In the genomic region with DNA sequence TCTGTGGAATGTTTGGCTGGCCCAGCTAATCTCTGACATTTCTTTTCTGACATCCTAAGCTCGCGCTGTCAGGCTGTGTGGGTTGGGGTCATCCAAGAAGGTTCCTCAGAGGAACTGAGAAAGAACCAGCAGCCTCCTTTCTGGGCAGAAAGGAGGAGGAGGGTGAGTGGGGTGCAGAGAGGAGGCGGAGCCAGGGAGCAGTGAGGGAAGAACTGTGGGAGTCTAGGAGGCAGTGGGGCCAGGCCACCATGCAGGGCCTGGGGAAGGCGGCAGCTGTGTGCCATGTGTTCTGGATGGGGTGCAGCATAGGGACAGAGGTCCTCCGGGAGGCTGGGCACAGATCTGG, we compare ENCODE assay signal across 9 cellular contexts. TPM values are rescaled to one million over a fixed set of nuclear protein-coding genes. Genes with fewer than 3 reads are reported as not detected.
DNase-seq lines count a peak whose midpoint lies in the region; ATAC-seq, FAIRE-seq and TF ChIP-seq lines count a peak whose summit lies in the region.
"Had no signal": no experiment of that assay in that cellular context is flagged by ENCODE, and none has a peak within 500 bp of the region (broad histone marks: within the 10 kb centered on the region; RNA-seq: fewer than 3 reads in every experiment).

No MANE protein-coding gene starts in this region.

- H4K20me1 ChIP-seq in HepG2 (ENCODE audit: insufficient read depth, low read length), result peaks cover 19% of the 10 kb centered on the region
- peaks cover 54% of the 10 kb centered on the region for H4K20me1 ChIP-seq in Loucy (ENCODE audit: insufficient read depth, low read length, poor library complexity, severe bottlenecking)

- H3K4me1 ChIP-seq in right lobe of liver, result peaks cover 0 to 9% (median 0%) of the 10 kb centered on the region in 4 donors
- H3K4me1 ChIP-seq in HepG2 (ENCODE audit: insufficient read depth, low read length), result peaks cover 94% of the 10 kb centered on the region
- H3K4me1 ChIP-seq in Loucy (ENCODE audit: insufficient read depth, low read length, poor library complexity, severe bottlenecking), result peaks cover 47% of the 10 kb centered on the region
- H3K4me1 ChIP-seq in tibial nerve, result peaks cover 0 to 98% (median 53%) of the 10 kb centered on the region in 4 donors

- H3K4me3 ChIP-seq in right lobe of liver (no peak overlapping the region), HepG2 (replicated peaks in 1 of 3; ENCODE audit: insufficient read depth in 1 of 3, low read depth in 2 of 3, low read length in 3 of 3) (no peak overlapping the region), Loucy (ENCODE audit: low read length, poor library complexity, severe bottlenecking) (peak overlapping the region; percentile 83), tibial nerve (peak overlapping the region in 2 of 4 donors; percentile 4 to 31)

- intact Hi-C loops in right lobe of liver (cut with DNase I), result no loop called here
- intact Hi-C loops in HepG2 (cut with micrococcal nuclease; ENCODE audit: unreplicated experiment), result no loop called here

- H3K27me3 ChIP-seq in right lobe of liver (peaks cover 0 to 5% of the 10 kb centered on the region in 2 donors), HepG2 (ENCODE audit: control insufficient read depth in 1 of 2, insufficient read depth in 2 of 2, low read length in 2 of 2) (no peaks in the 10 kb centered on the region), Loucy (ENCODE audit: insufficient read depth, low read length, poor library complexity, severe bottlenecking) (no peaks in the 10 kb centered on the region), tibial nerve (peaks cover 0 to 5% of the 10 kb centered on the region in 2 donors)

- no peak for FAIRE-seq in HepG2 (lab: Jason Lieb, UNC)

- H3K9me2 ChIP-seq in Loucy (replicated peaks; ENCODE audit: low read depth, low read length), result no peaks in the 10 kb centered on the region

- 72% methylated on average over 5 of the region's 5 CpGs for WGBS in right lobe of liver (ENCODE audit: insufficient coverage, low coverage, low lambda C conversion rate, missing lambda C conversion rate)
- 96% methylated on average over 5 of the region's 5 CpGs for WGBS in HepG2 (ENCODE audit: low lambda C conversion rate)
- 30 to 47% methylated on average over 5 of the region's 5 CpGs for WGBS in tibial nerve, 2 donors

- H3K4me2 ChIP-seq in HepG2 (ENCODE audit: low read depth, low read length), result no peak overlapping the region
- peak overlapping the region; percentile 79 for H3K4me2 ChIP-seq in Loucy (ENCODE audit: low read depth, low read length, poor library complexity, severe bottlenecking)

- ATAC-seq in right lobe of liver, result peak in 3 of 4 donors; percentile 19 to 47 (median 43)
- no peak for ATAC-seq in HepG2
- ATAC-seq in GM21515 (IDR thresholded peaks at IDR 0.05; ENCODE audit: unreplicated experiment), result no peak

- no peaks in the 10 kb centered on the region for H3K36me3 ChIP-seq in right lobe of liver
- H3K36me3 ChIP-seq in HepG2 (replicated peaks in 1 of 2; ENCODE audit: control insufficient read depth in 1 of 2, insufficient read depth in 2 of 2, low read length in 2 of 2), result peaks cover 0 to 1% of the 10 kb centered on the region in 2 experiments; a peak in 3 of 5 replicates
- no peaks in the 10 kb centered on the region for H3K36me3 ChIP-seq in Loucy (ENCODE audit: insufficient read depth, low read length)
- H3K36me3 ChIP-seq in tibial nerve, result no peaks in the 10 kb centered on the region

- no peaks in the 10 kb centered on the region for H3F3A ChIP-seq in Loucy (ENCODE audit: low read depth)

- in situ Hi-C loops in HepG2 (cut with HindIII; ENCODE audit: extremely low pct_ligation_motif_present, low pct_unique_long_range_greater_than_20kb), result no loop called here

- no peak for TF ChIP-seq POLR2A in right lobe of liver (IDR thresholded peaks at IDR 0.05)
- no peak for TF ChIP-seq POLR2A in HepG2 (IDR thresholded peaks at IDR 0.05; ENCODE audit: insufficient read depth in 1 of 2, low read depth in 2 of 2, low read length in 2 of 2)
- TF ChIP-seq POLR2A in tibial nerve (IDR thresholded peaks at IDR 0.05), result no peak

- H3K27ac ChIP-seq in right lobe of liver (no peak overlapping the region), HepG2 (ENCODE audit: extremely low read length, insufficient read depth, low read length) (no peak overlapping the region), tibial nerve (peak overlapping the region; percentile 46 to 91 (median 88))

- no peaks in the 10 kb centered on the region for H3K9me3 ChIP-seq in right lobe of liver
- no peaks in the 10 kb centered on the region for H3K9me3 ChIP-seq in HepG2 (ENCODE audit: low read length)
- H3K9me3 ChIP-seq in Loucy (ENCODE audit: insufficient read depth, low read depth, low read length), result no peaks in the 10 kb centered on the region
- no peaks in the 10 kb centered on the region for H3K9me3 ChIP-seq in tibial nerve

- DNase-seq in right lobe of liver (no peak), HepG2 (ENCODE audit: low spot score) (no peak), cerebellum (ENCODE audit: low spot score) (peak; percentile 25), tibial nerve (ENCODE audit: low spot score in 2 of 2) (no peak), HPDE6-E6E7 (ENCODE audit: extremely low spot score) (no peak), D341Med (ENCODE audit: low spot score) (no peak)
- DNase-seq: immature natural killer cell had no signal

- no peak for TF ChIP-seq RAD21 in HepG2 (CRISPR knock-in tag; IDR thresholded peaks at IDR 0.05)

- no TSS peak for BruUV-seq in HepG2 (replicated peaks; lab: Mats Ljungman, UMichigan)

- H3K79me2 ChIP-seq in HepG2 (ENCODE audit: insufficient read depth, low read length) (peaks cover 66% of the 10 kb centered on the region), Loucy (ENCODE audit: insufficient read depth, low read length) (peaks cover 100% of the 10 kb centered on the region)

- CTCF ChIA-PET in HepG2 (lab: Yijun Ruan, JAX; ENCODE audit: low intra/inter-chr PET ratio, low total read pairs), result no interaction called here

- POLR2A ChIA-PET in HepG2 (lab: Yijun Ruan, JAX), result interaction anchor here (1.4 to 9.8 kb wide), 3 partner anchors 16 to 33 kb away, joined by 3 to 140 read pairs (median 4); a partner anchor contains a TSS

- H2AFZ ChIP-seq in HepG2 (ENCODE audit: low read length) (no peak overlapping the region), Loucy (ENCODE audit: low read length) (no peak overlapping the region)

- TF ChIP-seq CTCF in right lobe of liver (IDR thresholded peaks at IDR 0.05) (no peak), HepG2 (CRISPR knock-in tag; IDR thresholded peaks at IDR 0.05) (no peak), Loucy (conservative IDR thresholded peaks at IDR 0.05; ENCODE audit: low read length) (no peak), tibial nerve (IDR thresholded peaks at IDR 0.05) (no peak)

- H3K9ac ChIP-seq in HepG2 (ENCODE audit: insufficient read depth, low read depth, low read length) (no peak overlapping the region), Loucy (ENCODE audit: low read depth, low read length, poor library complexity, severe bottlenecking) (peak overlapping the region; percentile 48)

- TF ChIP-seq EP300 in HepG2 (IDR thresholded peaks at IDR 0.05; ENCODE audit: low read depth in 2 of 2, low read length in 2 of 2), result no peak
- no peak for TF ChIP-seq EP300 in HepG2 (CRISPR knock-in tag; IDR thresholded peaks at IDR 0.05; ENCODE audit: borderline replicate concordance)
- TF ChIP-seq EP300 in tibial nerve (IDR thresholded peaks at IDR 0.05), result no peak

RNA-seq across cellular contexts. Expression of a gene that starts 5.3 kb away (rescaled TPM):
- total RNA-seq in right lobe of liver (1 to 10 TPM in 3 of 6 experiments, under 1 TPM in 3; 0.42 to 2.4 (median 1.1) TPM), HepG2 (2016; rRNA removed; fragmentation: Illumina TruSeq; extraction: Trizol) (7.1 and 15.8 TPM in 2 replicates), cerebellum (18.1 TPM), tibial nerve (10 to 100 TPM; 31.8 to 35.6 (median 33.8) TPM)
- 6.7 and 6.9 TPM in 2 replicates for total RNA-seq in HepG2 (2016; cell fraction: cytosol; rRNA removed; fragmentation: Illumina TruSeq; extraction: Trizol; ENCODE audit: low read depth)
- 5.8 and 16.8 TPM in 2 replicates for total RNA-seq in HepG2 (2016; cell fraction: insoluble cytoplasmic fraction; rRNA removed; fragmentation: Illumina TruSeq; extraction: Trizol)
- 6.1 and 7.5 TPM in 2 replicates for total RNA-seq in HepG2 (2016; cell fraction: membrane; rRNA removed; fragmentation: Illumina TruSeq; extraction: Trizol)
- 18.1 and 21.2 TPM in 2 replicates for total RNA-seq in HepG2 (2016; cell fraction: nucleus; rRNA removed; fragmentation: Illumina TruSeq; extraction: Trizol)
- 9.0 and 11.3 TPM in 2 replicates for polyA plus RNA-seq in HepG2 (2011; rRNA removed)
- 9.5 and 11.5 TPM in 2 replicates for polyA plus RNA-seq in HepG2 (2011; cell fraction: cytosol; rRNA removed)
- 27.8 and 40.2 TPM in 2 replicates for polyA plus RNA-seq in HepG2 (2011; cell fraction: nucleus; rRNA removed)
- polyA plus RNA-seq in HepG2 (2012), result 6.1 and 9.1 TPM in 2 replicates
- polyA plus RNA-seq in HepG2 (2016; cell fraction: cytosol; fragmentation: Illumina TruSeq; extraction: Trizol; ENCODE audit: low read depth), result 0.77 and 0.90 TPM in 2 replicates
- polyA plus RNA-seq in HepG2 (2016; cell fraction: insoluble cytoplasmic fraction; fragmentation: Illumina TruSeq; extraction: Trizol; ENCODE audit: low read depth), result 3.7 and 5.2 TPM in 2 replicates
- 2.0 and 2.2 TPM in 2 replicates for polyA plus RNA-seq in HepG2 (2016; cell fraction: membrane; fragmentation: Illumina TruSeq; extraction: Trizol; ENCODE audit: low read depth)
- polyA plus RNA-seq in HepG2 (2016; cell fraction: nucleus; fragmentation: Illumina TruSeq; extraction: Trizol; ENCODE audit: insufficient read depth, low read depth), result 40.2 and 42.1 TPM in 2 replicates
- 1.2 and 27.6 TPM in 2 replicates for polyA minus RNA-seq in HepG2 (2011; rRNA and poly(A)+ RNA removed; ENCODE audit: low replicate concordance)
- 8.8 and 9.2 TPM in 2 replicates for polyA minus RNA-seq in HepG2 (2011; cell fraction: cytosol; rRNA and poly(A)+ RNA removed)
- 13.6 and 14.7 TPM in 2 replicates for polyA minus RNA-seq in HepG2 (2011; cell fraction: nucleus; rRNA and poly(A)+ RNA removed)

RNA-seq across cellular contexts. Expression of a gene that starts 32.5 kb away (rescaled TPM):
- total RNA-seq in right lobe of liver (10 to 100 TPM; 14.8 to 38.0 (median 17.3) TPM), HepG2 (2016; rRNA removed; fragmentation: Illumina TruSeq; extraction: Trizol) (55.0 and 63.2 TPM in 2 replicates), cerebellum (18.8 TPM), tibial nerve (10 to 100 TPM; 27.3 to 66.0 (median 40.4) TPM)
- total RNA-seq in HepG2 (2016; cell fraction: cytosol; rRNA removed; fragmentation: Illumina TruSeq; extraction: Trizol; ENCODE audit: low read depth), result 40.0 and 66.0 TPM in 2 replicates
- total RNA-seq in HepG2 (2016; cell fraction: insoluble cytoplasmic fraction; rRNA removed; fragmentation: Illumina TruSeq; extraction: Trizol), result 52.3 and 63.7 TPM in 2 replicates
- total RNA-seq in HepG2 (2016; cell fraction: membrane; rRNA removed; fragmentation: Illumina TruSeq; extraction: Trizol), result 56.6 and 72.2 TPM in 2 replicates
- total RNA-seq in HepG2 (2016; cell fraction: nucleus; rRNA removed; fragmentation: Illumina TruSeq; extraction: Trizol), result 14.7 and 21.3 TPM in 2 replicates
- polyA plus RNA-seq in HepG2 (2011; rRNA removed), result 63.5 and 65.3 TPM in 2 replicates
- polyA plus RNA-seq in HepG2 (2011; cell fraction: cytosol; rRNA removed), result 57.8 and 86.0 TPM in 2 replicates
- polyA plus RNA-seq in HepG2 (2011; cell fraction: nucleus; rRNA removed), result 25.5 and 27.0 TPM in 2 replicates
- polyA plus RNA-seq in HepG2 (2012), result 38.1 and 49.1 TPM in 2 replicates
- 60.3 and 88.5 TPM in 2 replicates for polyA plus RNA-seq in HepG2 (2016; cell fraction: cytosol; fragmentation: Illumina TruSeq; extraction: Trizol; ENCODE audit: low read depth)
- polyA plus RNA-seq in HepG2 (2016; cell fraction: insoluble cytoplasmic fraction; fragmentation: Illumina TruSeq; extraction: Trizol; ENCODE audit: low read depth), result 70.2 and 77.9 TPM in 2 replicates
- polyA plus RNA-seq in HepG2 (2016; cell fraction: membrane; fragmentation: Illumina TruSeq; extraction: Trizol; ENCODE audit: low read depth), result 79.8 and 95.5 TPM in 2 replicates
- polyA plus RNA-seq in HepG2 (2016; cell fraction: nucleus; fragmentation: Illumina TruSeq; extraction: Trizol; ENCODE audit: insufficient read depth, low read depth), result 32.2 and 35.3 TPM in 2 replicates
- 109 and 162 TPM in 2 replicates for polyA minus RNA-seq in HepG2 (2011; rRNA and poly(A)+ RNA removed; ENCODE audit: low replicate concordance)
- 22.8 and 25.9 TPM in 2 replicates for polyA minus RNA-seq in HepG2 (2011; cell fraction: cytosol; rRNA and poly(A)+ RNA removed)
- polyA minus RNA-seq in HepG2 (2011; cell fraction: nucleus; rRNA and poly(A)+ RNA removed), result 11.3 and 16.4 TPM in 2 replicates

Comparison
In these comparisons a context has a peak if more than half of its experiments do, and no peak if none do; other contexts are left out.
1. ATAC-seq: peak in right lobe of liver (3 of 4); none in HepG2 (single experiment) and GM21515 (single experiment).
2. H3K27ac ChIP-seq: peak in tibial nerve (4 of 4); none in right lobe of liver (0 of 3) and HepG2 (single experiment).